ENCODE assay signal across 8 cellular contexts in the genomic region with DNA sequence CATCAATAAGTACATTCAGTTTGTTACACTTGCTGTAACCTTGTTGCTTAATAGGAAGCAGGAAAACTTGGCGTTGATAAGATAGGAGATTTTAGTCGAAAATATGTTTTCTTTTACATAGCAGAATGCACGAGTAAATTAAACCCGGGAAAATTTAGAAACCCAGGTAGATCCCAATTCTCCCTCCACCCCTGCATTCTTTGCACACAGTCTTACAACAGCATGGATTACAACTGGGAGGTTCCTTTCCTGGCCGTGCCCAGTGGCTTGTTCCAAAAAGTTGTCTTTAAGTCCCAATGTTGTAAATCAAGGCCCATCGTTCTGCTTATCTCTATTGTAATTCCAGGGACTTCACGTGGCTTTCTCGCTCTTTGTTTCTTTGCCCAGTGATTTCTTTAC. TPM values are rescaled to one million over a fixed set of nuclear protein-coding genes. Genes with fewer than 3 reads are reported as not detected.
DNase-seq lines count a peak whose midpoint lies in the region; ATAC-seq and TF ChIP-seq lines count a peak whose summit lies in the region.

No MANE protein-coding gene starts in this region.

- peaks cover 38% of the 10 kb centered on the region for H3K4me1 ChIP-seq in BLaER1

- peak overlapping the region; percentile 83 to 96 for H3K27ac Mint-ChIP-seq in natural killer cell

- H3K36me3 Mint-ChIP-seq in natural killer cell: no peaks in the 10 kb centered on the region

- H3K9me3 ChIP-seq in BLaER1 (0 out of 2 replicates have a peak, but pooled peaks cover 4% of the 10 kb centered on the region), MG63 (no peaks in the 10 kb centered on the region)

- intact Hi-C loops in natural killer cell (cut with micrococcal nuclease): loop anchor here (5.0 kb wide), 2 partner anchors 1114 to 1911 kb away; a partner anchor contains a TSS

- no peaks in the 10 kb centered on the region for H3K27me3 ChIP-seq in BLaER1
- no peaks in the 10 kb centered on the region for H3K27me3 ChIP-seq in MG63

- H4K20me1 ChIP-seq in BLaER1: peaks cover 28% of the 10 kb centered on the region; the same call in 1 of the 2 replicates

- peak overlapping the region; percentile 81 for H3K9ac ChIP-seq in BLaER1

- no peak for DNase-seq in MG63
- no peak for DNase-seq in coronary artery (ENCODE audit: low spot score)
- no peak for DNase-seq in natural killer cell
- DNase-seq in stimulated activated naive CD4-positive, alpha-beta T cell (lab: John Stamatoyannopoulos, UW): no peak
- no peak for DNase-seq in islet precursor cell

- no peak for ATAC-seq in natural killer cell
- ATAC-seq in GM18867 (IDR thresholded peaks at IDR 0.05; ENCODE audit: unreplicated experiment): no peak
- no peak for ATAC-seq in GM18502 (IDR thresholded peaks at IDR 0.05; ENCODE audit: poor library complexity, unreplicated experiment)

- no peak overlapping the region for H3K27ac ChIP-seq in BLaER1
- peak overlapping the region; percentile 77 to 91 for H3K27ac ChIP-seq in coronary artery

- TF ChIP-seq CTCF in coronary artery (IDR thresholded peaks at IDR 0.05) (no peak), natural killer cell (IDR thresholded peaks at IDR 0.05) (no peak)

- H3K27me3 Mint-ChIP-seq in natural killer cell (ENCODE audit: low read depth in 2 of 2): peaks cover 4 to 7% of the 10 kb centered on the region in 2 donors

- peak overlapping the region; percentile 93 for H3K4me3 Mint-ChIP-seq in natural killer cell

- no peaks in the 10 kb centered on the region for H3K36me3 ChIP-seq in BLaER1
- H3K36me3 ChIP-seq in MG63: no peaks in the 10 kb centered on the region

- H3K4me2 ChIP-seq in BLaER1: peak overlapping the region; percentile 72

- peak overlapping the region; percentile 89 for H3K4me3 ChIP-seq in BLaER1
- peak overlapping the region; percentile 58 for H3K4me3 ChIP-seq in MG63
- peak overlapping the region; percentile 75 for H3K4me3 ChIP-seq in coronary artery

- peaks cover 34 to 36% of the 10 kb centered on the region in 2 donors for H3K4me1 Mint-ChIP-seq in natural killer cell

- no peaks in the 10 kb centered on the region for H3K9me3 Mint-ChIP-seq in natural killer cell

RNA-seq across cellular contexts. Expression of a gene that starts 1.1 kb away (rescaled TPM):
- 13.3 and 22.2 TPM in 2 replicates for total RNA-seq in MG63 (2014; rRNA removed; shearing (Covaris generic); ENCODE audit: low replicate concordance)
- total RNA-seq in natural killer cell: 10 to 100 TPM; 13.9 to 25.1 (median 21.7) TPM
